ENCODE assay signal across 1 cellular context in the genomic region with DNA sequence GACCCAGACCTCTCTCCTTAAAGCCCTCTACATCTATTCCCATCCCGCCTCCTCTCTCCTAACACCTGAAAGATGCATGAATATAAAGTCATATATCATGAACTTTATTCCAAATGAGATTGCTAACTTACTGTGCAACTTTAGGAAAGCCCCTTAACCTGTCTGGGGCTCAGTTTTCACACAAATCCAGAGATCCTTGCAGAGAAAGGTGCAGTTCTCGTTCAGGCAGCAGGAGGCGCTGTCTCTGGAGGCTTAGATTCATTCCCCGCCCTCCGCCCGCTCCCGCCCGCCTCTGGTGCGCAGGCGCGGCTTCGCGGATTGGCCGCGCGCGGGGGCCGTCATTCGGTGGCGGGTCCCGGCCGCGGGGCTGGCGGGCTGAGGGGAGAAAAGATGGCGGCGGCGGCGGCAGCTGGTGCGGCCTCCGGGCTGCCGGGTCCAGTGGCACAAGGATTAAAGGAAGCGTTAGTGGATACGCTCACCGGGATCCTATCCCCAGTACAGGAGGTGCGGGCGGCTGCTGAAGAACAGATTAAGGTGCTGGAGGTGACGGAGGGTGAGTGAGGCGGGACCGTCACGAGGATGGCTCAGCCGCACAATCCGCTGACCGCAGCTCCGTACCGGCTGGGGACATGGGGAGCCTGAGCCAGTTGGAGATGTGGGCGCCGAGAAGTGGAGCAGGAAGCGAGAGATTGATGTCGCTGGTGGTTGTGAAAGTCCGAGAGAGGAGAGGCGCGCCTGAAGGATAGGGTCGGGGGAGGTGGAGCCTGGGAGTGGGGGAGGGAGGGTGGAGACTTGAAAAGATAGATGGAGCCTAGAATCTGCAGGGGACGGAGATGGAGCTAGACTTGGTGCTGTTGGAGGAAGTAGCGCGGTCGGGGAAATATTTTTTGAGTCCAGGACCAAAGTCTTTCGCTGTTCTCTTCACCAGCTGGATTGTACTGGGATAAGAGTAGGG.
A peak's percentile ranks its signal among the peaks of the same experiment; 100 is the strongest.
TF ChIP-seq lines count a peak whose summit lies in the region.

A gene (plus strand): TSS at position 338 of the 955 bp plus-strand sequence. CDS start 53 bp downstream, at position 391.

TF ChIP-seq in HepG2, 621 proteins besides CTCF, POLR2A, EP300 and RAD21 (continued from another document and continues in another):
- TF ChIP-seq LCORL (IDR thresholded peaks at IDR 0.05) (no peak), LCORL (CRISPR knock-in tag; IDR thresholded peaks at IDR 0.05) (no peak), NRL (CRISPR knock-in tag; IDR thresholded peaks at IDR 0.05; ENCODE audit: borderline replicate concordance) (peak; percentile 54; the same call in 1 of the 2 replicates), HNRNPK (IDR thresholded peaks at IDR 0.05; ENCODE audit: low read depth, low read length, poor library complexity, severe bottlenecking) (no peak), HDAC2 (CRISPR knock-in tag; IDR thresholded peaks at IDR 0.05) (0 out of 2 replicates have a peak, but pooled peaks have one; percentile 12), MEF2D (CRISPR knock-in tag; IDR thresholded peaks at IDR 0.05) (no peak), ZNF253 (CRISPR knock-in tag; IDR thresholded peaks at IDR 0.05; ENCODE audit: borderline replicate concordance) (0 out of 2 replicates have a peak, but pooled peaks have one; percentile 55), NFATC3 (CRISPR knock-in tag; IDR thresholded peaks at IDR 0.05) (0 out of 2 replicates have a peak, but pooled peaks have one; percentile 46), ZNF331 (CRISPR knock-in tag; IDR thresholded peaks at IDR 0.05) (peak; percentile 56; the same call in 1 of the 2 replicates), SKI (IDR thresholded peaks at IDR 0.05; ENCODE audit: partially characterized antibody) (peak; percentile 43), KAT8 (CRISPR knock-in tag; IDR thresholded peaks at IDR 0.05) (peak; percentile 72), POLR2G (IDR thresholded peaks at IDR 0.05; ENCODE audit: low read depth, low read length) (peak; percentile 93), SALL2 (CRISPR knock-in tag; IDR thresholded peaks at IDR 0.05) (0 out of 2 replicates have a peak, but pooled peaks have one; percentile 47), GATAD1 (CRISPR knock-in tag; IDR thresholded peaks at IDR 0.05) (peak; percentile 86), HNRNPL (IDR thresholded peaks at IDR 0.05; ENCODE audit: low read depth, low read length) (no peak), ZNF7 (CRISPR knock-in tag; IDR thresholded peaks at IDR 0.05) (no peak), TBX2 (CRISPR knock-in tag; IDR thresholded peaks at IDR 0.05; ENCODE audit: borderline replicate concordance) (peak; percentile 74), GABPB1 (CRISPR knock-in tag; IDR thresholded peaks at IDR 0.05) (peak; percentile 74; the same call in 1 of the 2 replicates), ZNF292 (CRISPR knock-in tag; IDR thresholded peaks at IDR 0.05; ENCODE audit: borderline replicate concordance, low read depth) (no peak), MYNN (CRISPR knock-in tag; IDR thresholded peaks at IDR 0.05; ENCODE audit: low read depth) (0 out of 2 replicates have a peak, but pooled peaks have one; percentile 46), KDM1A (CRISPR knock-in tag; IDR thresholded peaks at IDR 0.05) (peak; percentile 52; the same call in 1 of the 2 replicates), EED (CRISPR knock-in tag; IDR thresholded peaks at IDR 0.05) (peak; percentile 57; the same call in 1 of the 2 replicates), NR1H2 (CRISPR knock-in tag; IDR thresholded peaks at IDR 0.05; ENCODE audit: borderline replicate concordance, low read depth) (peak; percentile 35; the same call in 1 of the 2 replicates), SP140L (CRISPR knock-in tag; IDR thresholded peaks at IDR 0.05; ENCODE audit: borderline replicate concordance) (no peak), KDM5A (IDR thresholded peaks at IDR 0.05; ENCODE audit: borderline replicate concordance, low read length) (peak; percentile 77; the same call in 1 of the 2 replicates), YEATS2 (CRISPR knock-in tag; IDR thresholded peaks at IDR 0.05; ENCODE audit: borderline replicate concordance) (peak; percentile 84), HOXA5 (CRISPR knock-in tag; IDR thresholded peaks at IDR 0.05) (peak; percentile 36; the same call in 1 of the 2 replicates), ZNF138 (CRISPR knock-in tag; IDR thresholded peaks at IDR 0.05; ENCODE audit: low read depth) (peak; percentile 85)
- TF ChIP-seq, protein P1, sequence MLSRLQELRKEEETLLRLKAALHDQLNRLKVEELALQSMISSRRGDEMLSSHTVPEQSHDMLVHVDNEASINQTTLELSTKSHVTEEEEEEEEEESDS (CRISPR knock-in tag; IDR thresholded peaks at IDR 0.05; ENCODE audit: borderline replicate concordance), result 0 out of 2 replicates have a peak, but pooled peaks have one; percentile 48
- TF ChIP-seq, protein P2, sequence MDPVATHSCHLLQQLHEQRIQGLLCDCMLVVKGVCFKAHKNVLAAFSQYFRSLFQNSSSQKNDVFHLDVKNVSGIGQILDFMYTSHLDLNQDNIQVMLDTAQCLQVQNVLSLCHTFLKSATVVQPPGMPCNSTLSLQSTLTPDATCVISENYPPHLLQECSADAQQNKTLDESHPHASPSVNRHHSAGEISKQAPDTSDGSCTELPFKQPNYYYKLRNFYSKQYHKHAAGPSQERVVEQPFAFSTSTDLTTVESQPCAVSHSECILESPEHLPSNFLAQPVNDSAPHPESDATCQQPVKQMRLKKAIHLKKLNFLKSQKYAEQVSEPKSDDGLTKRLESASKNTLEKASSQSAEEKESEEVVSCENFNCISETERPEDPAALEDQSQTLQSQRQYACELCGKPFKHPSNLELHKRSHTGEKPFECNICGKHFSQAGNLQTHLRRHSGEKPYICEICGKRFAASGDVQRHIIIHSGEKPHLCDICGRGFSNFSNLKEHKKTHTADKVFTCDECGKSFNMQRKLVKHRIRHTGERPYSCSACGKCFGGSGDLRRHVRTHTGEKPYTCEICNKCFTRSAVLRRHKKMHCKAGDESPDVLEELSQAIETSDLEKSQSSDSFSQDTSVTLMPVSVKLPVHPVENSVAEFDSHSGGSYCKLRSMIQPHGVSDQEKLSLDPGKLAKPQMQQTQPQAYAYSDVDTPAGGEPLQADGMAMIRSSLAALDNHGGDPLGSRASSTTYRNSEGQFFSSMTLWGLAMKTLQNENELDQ (CRISPR knock-in tag; IDR thresholded peaks at IDR 0.05; ENCODE audit: borderline replicate concordance), result peak; percentile 59; the same call in 1 of the 2 replicates
- TF ChIP-seq, protein P3, sequence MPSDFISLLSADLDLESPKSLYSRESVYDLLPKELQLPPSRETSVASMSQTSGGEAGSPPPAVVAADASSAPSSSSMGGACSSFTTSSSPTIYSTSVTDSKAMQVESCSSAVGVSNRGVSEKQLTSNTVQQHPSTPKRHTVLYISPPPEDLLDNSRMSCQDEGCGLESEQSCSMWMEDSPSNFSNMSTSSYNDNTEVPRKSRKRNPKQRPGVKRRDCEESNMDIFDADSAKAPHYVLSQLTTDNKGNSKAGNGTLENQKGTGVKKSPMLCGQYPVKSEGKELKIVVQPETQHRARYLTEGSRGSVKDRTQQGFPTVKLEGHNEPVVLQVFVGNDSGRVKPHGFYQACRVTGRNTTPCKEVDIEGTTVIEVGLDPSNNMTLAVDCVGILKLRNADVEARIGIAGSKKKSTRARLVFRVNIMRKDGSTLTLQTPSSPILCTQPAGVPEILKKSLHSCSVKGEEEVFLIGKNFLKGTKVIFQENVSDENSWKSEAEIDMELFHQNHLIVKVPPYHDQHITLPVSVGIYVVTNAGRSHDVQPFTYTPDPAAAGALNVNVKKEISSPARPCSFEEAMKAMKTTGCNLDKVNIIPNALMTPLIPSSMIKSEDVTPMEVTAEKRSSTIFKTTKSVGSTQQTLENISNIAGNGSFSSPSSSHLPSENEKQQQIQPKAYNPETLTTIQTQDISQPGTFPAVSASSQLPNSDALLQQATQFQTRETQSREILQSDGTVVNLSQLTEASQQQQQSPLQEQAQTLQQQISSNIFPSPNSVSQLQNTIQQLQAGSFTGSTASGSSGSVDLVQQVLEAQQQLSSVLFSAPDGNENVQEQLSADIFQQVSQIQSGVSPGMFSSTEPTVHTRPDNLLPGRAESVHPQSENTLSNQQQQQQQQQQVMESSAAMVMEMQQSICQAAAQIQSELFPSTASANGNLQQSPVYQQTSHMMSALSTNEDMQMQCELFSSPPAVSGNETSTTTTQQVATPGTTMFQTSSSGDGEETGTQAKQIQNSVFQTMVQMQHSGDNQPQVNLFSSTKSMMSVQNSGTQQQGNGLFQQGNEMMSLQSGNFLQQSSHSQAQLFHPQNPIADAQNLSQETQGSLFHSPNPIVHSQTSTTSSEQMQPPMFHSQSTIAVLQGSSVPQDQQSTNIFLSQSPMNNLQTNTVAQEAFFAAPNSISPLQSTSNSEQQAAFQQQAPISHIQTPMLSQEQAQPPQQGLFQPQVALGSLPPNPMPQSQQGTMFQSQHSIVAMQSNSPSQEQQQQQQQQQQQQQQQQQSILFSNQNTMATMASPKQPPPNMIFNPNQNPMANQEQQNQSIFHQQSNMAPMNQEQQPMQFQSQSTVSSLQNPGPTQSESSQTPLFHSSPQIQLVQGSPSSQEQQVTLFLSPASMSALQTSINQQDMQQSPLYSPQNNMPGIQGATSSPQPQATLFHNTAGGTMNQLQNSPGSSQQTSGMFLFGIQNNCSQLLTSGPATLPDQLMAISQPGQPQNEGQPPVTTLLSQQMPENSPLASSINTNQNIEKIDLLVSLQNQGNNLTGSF (CRISPR knock-in tag; IDR thresholded peaks at IDR 0.05), result no peak
- TF ChIP-seq, protein P4, sequence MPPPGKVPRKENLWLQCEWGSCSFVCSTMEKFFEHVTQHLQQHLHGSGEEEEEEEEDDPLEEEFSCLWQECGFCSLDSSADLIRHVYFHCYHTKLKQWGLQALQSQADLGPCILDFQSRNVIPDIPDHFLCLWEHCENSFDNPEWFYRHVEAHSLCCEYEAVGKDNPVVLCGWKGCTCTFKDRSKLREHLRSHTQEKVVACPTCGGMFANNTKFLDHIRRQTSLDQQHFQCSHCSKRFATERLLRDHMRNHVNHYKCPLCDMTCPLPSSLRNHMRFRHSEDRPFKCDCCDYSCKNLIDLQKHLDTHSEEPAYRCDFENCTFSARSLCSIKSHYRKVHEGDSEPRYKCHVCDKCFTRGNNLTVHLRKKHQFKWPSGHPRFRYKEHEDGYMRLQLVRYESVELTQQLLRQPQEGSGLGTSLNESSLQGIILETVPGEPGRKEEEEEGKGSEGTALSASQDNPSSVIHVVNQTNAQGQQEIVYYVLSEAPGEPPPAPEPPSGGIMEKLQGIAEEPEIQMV (CRISPR knock-in tag; IDR thresholded peaks at IDR 0.05; ENCODE audit: low read depth), result 0 out of 2 replicates have a peak, but pooled peaks have one; percentile 19
- TF ChIP-seq, protein P5, sequence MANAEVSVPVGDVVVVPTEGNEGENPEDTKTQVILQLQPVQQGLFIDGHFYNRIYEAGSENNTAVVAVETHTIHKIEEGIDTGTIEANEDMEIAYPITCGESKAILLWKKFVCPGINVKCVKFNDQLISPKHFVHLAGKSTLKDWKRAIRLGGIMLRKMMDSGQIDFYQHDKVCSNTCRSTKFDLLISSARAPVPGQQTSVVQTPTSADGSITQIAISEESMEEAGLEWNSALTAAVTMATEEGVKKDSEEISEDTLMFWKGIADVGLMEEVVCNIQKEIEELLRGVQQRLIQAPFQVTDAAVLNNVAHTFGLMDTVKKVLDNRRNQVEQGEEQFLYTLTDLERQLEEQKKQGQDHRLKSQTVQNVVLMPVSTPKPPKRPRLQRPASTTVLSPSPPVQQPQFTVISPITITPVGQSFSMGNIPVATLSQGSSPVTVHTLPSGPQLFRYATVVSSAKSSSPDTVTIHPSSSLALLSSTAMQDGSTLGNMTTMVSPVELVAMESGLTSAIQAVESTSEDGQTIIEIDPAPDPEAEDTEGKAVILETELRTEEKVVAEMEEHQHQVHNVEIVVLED (CRISPR knock-in tag; IDR thresholded peaks at IDR 0.05; ENCODE audit: borderline replicate concordance), result peak; percentile 61; the same call in 1 of the 2 replicates
- TF ChIP-seq, protein P6, sequence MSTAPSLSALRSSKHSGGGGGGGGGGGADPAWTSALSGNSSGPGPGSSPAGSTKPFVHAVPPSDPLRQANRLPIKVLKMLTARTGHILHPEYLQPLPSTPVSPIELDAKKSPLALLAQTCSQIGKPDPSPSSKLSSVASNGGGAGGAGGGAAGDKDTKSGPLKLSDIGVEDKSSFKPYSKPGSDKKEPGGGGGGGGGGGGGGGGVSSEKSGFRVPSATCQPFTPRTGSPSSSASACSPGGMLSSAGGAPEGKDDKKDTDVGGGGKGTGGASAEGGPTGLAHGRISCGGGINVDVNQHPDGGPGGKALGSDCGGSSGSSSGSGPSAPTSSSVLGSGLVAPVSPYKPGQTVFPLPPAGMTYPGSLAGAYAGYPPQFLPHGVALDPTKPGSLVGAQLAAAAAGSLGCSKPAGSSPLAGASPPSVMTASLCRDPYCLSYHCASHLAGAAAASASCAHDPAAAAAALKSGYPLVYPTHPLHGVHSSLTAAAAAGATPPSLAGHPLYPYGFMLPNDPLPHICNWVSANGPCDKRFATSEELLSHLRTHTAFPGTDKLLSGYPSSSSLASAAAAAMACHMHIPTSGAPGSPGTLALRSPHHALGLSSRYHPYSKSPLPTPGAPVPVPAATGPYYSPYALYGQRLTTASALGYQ (CRISPR knock-in tag; IDR thresholded peaks at IDR 0.05), result 0 out of 2 replicates have a peak, but pooled peaks have one; percentile 25
- TF ChIP-seq, protein P7, sequence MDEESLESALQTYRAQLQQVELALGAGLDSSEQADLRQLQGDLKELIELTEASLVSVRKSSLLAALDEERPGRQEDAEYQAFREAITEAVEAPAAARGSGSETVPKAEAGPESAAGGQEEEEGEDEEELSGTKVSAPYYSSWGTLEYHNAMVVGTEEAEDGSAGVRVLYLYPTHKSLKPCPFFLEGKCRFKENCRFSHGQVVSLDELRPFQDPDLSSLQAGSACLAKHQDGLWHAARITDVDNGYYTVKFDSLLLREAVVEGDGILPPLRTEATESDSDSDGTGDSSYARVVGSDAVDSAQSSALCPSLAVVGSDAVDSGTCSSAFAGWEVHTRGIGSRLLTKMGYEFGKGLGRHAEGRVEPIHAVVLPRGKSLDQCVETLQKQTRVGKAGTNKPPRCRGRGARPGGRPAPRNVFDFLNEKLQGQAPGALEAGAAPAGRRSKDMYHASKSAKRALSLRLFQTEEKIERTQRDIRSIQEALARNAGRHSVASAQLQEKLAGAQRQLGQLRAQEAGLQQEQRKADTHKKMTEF (CRISPR knock-in tag; IDR thresholded peaks at IDR 0.05), result peak; percentile 59; the same call in 1 of the 2 replicates
- TF ChIP-seq, protein P8, sequence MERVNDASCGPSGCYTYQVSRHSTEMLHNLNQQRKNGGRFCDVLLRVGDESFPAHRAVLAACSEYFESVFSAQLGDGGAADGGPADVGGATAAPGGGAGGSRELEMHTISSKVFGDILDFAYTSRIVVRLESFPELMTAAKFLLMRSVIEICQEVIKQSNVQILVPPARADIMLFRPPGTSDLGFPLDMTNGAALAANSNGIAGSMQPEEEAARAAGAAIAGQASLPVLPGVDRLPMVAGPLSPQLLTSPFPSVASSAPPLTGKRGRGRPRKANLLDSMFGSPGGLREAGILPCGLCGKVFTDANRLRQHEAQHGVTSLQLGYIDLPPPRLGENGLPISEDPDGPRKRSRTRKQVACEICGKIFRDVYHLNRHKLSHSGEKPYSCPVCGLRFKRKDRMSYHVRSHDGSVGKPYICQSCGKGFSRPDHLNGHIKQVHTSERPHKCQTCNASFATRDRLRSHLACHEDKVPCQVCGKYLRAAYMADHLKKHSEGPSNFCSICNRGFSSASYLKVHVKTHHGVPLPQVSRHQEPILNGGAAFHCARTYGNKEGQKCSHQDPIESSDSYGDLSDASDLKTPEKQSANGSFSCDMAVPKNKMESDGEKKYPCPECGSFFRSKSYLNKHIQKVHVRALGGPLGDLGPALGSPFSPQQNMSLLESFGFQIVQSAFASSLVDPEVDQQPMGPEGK (CRISPR knock-in tag; IDR thresholded peaks at IDR 0.05), result peak; percentile 15; the same call in 1 of the 2 replicates
